27 cellular contexts compared by ENCODE assay signal in the genomic region with DNA sequence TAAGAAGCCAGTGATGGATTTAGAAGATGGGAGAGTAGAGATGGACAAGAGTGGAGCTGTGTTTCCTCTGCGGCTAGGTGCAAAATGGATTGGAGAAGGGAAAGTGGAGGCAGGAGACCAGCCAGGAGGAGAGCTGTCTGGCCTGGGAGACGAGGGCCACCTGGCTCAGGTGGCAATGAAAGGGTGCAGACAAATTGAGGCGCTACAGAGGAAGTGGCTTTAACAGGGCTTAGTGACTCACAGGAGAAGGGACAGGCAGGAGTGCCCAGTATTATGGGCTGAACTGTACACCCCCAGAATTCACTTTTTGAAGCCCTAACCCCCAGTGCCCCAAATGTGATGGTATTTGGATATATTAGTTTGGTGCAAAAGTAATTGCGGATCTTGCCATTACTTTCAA.
DNase-seq lines count a peak whose midpoint lies in the region; ATAC-seq, FAIRE-seq and TF ChIP-seq lines count a peak whose summit lies in the region.
"Had no signal": no experiment of that assay in that cellular context is flagged by ENCODE, and none has a peak within 500 bp of the region (broad histone marks: within the 10 kb centered on the region; RNA-seq: fewer than 3 reads in every experiment).

No MANE protein-coding gene starts in this region.

- H3K4me3 ChIP-seq in A549, result no peak overlapping the region
- H3K4me3 ChIP-seq in BLaER1, result no peak overlapping the region
- H3K4me3 ChIP-seq in GM12878, result no peak overlapping the region
- H3K4me3 ChIP-seq: left lung, SJSA1, tibial nerve had no signal

- H3K9ac ChIP-seq in BLaER1, result no peak overlapping the region
- no peak overlapping the region for H3K9ac ChIP-seq in GM12878 (ENCODE audit: control insufficient read depth, insufficient read depth, low read length)

- DNase-seq in A549 (ENCODE audit: low read depth in 1 of 2, low spot score in 1 of 2) (no peak), GM12878 (ENCODE audit: low read depth, low spot score) (no peak), natural killer cell (no peak), HuH-7 (ENCODE audit: low spot score) (no peak), OCI-M2 (lab: John Stamatoyannopoulos, UW; ENCODE audit: unreplicated experiment) (no peak)
- DNase-seq: activated CD4-positive, CD25-positive, alpha-beta regulatory T cell; cerebellar nuclear complex; DMS153; foreskin melanocyte; KBM-7; naive B cell; NCI-H146; NCI-H510A; retina; stimulated activated CD4-positive, alpha-beta T cell treated with anti-CD3 and anti-CD28 coated beads, Interleukin-4, amount 100 ng/mL, for 1 hour; stimulated activated naive CD4-positive, alpha-beta T cell; T-cell had no signal

- H3K79me2 ChIP-seq in GM12878 (ENCODE audit: control insufficient read depth, insufficient read depth, low read length), result no peaks in the 10 kb centered on the region

- peak overlapping the region; percentile 26 for H3K4me3 Mint-ChIP-seq in natural killer cell
- H3K4me3 Mint-ChIP-seq: activated naive CD8-positive, alpha-beta T cell; T-cell had no signal

- TF ChIP-seq CTCF in A549 (IDR thresholded peaks at IDR 0.05) (no peak), GM12878 (IDR thresholded peaks at IDR 0.05 in 2 of 3, conservative IDR thresholded peaks at IDR 0.05 in 1 of 3; ENCODE audit: control insufficient read depth in 2 of 3, extremely low read depth in 1 of 3, insufficient read depth in 1 of 3, low read depth in 3 of 3, low read length in 3 of 3) (no peak), natural killer cell (IDR thresholded peaks at IDR 0.05) (no peak)

- BruUV-seq in GM12878 (replicated peaks; lab: Mats Ljungman, UMichigan), result no TSS peak

- H3K9me3 Mint-ChIP-seq in natural killer cell, result no peaks in the 10 kb centered on the region
- H3K9me3 Mint-ChIP-seq: CD8-positive, alpha-beta memory T cell; T-cell had no signal

- H3K27me3 ChIP-seq in BLaER1 (no peaks in the 10 kb centered on the region), GM12878 (replicated peaks in 1 of 2; ENCODE audit: control insufficient read depth in 2 of 2, insufficient read depth in 2 of 2, low read length in 1 of 2) (no peaks in the 10 kb centered on the region)
- H3K27me3 ChIP-seq: left lung, SJSA1, tibial nerve had no signal

- in situ Hi-C loops in GM12878 (cut with MboI), result no loop called here

- FAIRE-seq in A549 (lab: Jason Lieb, UNC) (no peak), GM12878 (lab: Jason Lieb, UNC) (no peak)
- FAIRE-seq: GM18507, H1, RCC 7860 had no signal

- H3K27ac Mint-ChIP-seq in natural killer cell, result peak overlapping the region in 1 of 2 donors; percentile 43
- H3K27ac Mint-ChIP-seq: activated naive CD8-positive, alpha-beta T cell; T-cell had no signal

- ATAC-seq in A549 (no peak), GM12878 (no peak), natural killer cell (peak; percentile 35 to 86 (median 80)), GM21717 (IDR thresholded peaks at IDR 0.05; ENCODE audit: unreplicated experiment) (no peak)
- ATAC-seq: left lung, T-cell had no signal

- H3K4me2 ChIP-seq in A549, result no peak overlapping the region
- peak overlapping the region; percentile 70 for H3K4me2 ChIP-seq in BLaER1
- H3K4me2 ChIP-seq in GM12878 (ENCODE audit: control insufficient read depth, insufficient read depth), result no peak overlapping the region

- H3K4me1 ChIP-seq in A549 (peaks cover 41% of the 10 kb centered on the region), BLaER1 (peaks cover 53% of the 10 kb centered on the region), GM12878 (ENCODE audit: control insufficient read depth, insufficient read depth, low read length) (peaks cover 4% of the 10 kb centered on the region)
- H3K4me1 ChIP-seq: left lung had no signal

- H3K9me3 ChIP-seq in A549 (peaks cover 3% of the 10 kb centered on the region; the same call in 1 of the 3 replicates), BLaER1 (no peaks in the 10 kb centered on the region), GM12878 (replicated peaks; ENCODE audit: control insufficient read depth, insufficient read depth, low read length) (no peaks in the 10 kb centered on the region; the same call in 1 of the 3 replicates)
- H3K9me3 ChIP-seq: left lung, SJSA1 had no signal

- intact Hi-C loops in GM12878 (cut with micrococcal nuclease; ENCODE audit: unreplicated experiment) (no loop called here), natural killer cell (cut with micrococcal nuclease) (no loop called here)

- POLR2A ChIA-PET in A549 (lab: Yijun Ruan, JAX), result no interaction called here
- POLR2A ChIA-PET in GM12878 (lab: Charles Lee), result no interaction called here

- WGBS in A549 (ENCODE audit: missing lambda C conversion rate), result 83% methylated on average over 4 of the region's 4 CpGs
- 52% methylated on average over 4 of the region's 4 CpGs for WGBS in GM12878 (ENCODE audit: insufficient coverage, insufficient replicate concordance, low lambda C conversion rate, missing lambda C conversion rate)

- no peaks in the 10 kb centered on the region for H4K20me1 ChIP-seq in BLaER1
- no peaks in the 10 kb centered on the region for H4K20me1 ChIP-seq in GM12878 (ENCODE audit: control insufficient read depth, insufficient read depth)

- H3K36me3 Mint-ChIP-seq in natural killer cell, result no peaks in the 10 kb centered on the region
- H3K36me3 Mint-ChIP-seq: activated naive CD8-positive, alpha-beta T cell; CD8-positive, alpha-beta memory T cell; naive B cell; T-cell had no signal

- CTCF ChIA-PET in A549 (lab: Yijun Ruan, JAX), result interaction anchor here (0.6 to 1.2 kb wide), 2 partner anchors 14 to 67 kb away, joined by 4 to 5 read pairs; no protein-coding TSS in a partner anchor
- CTCF ChIA-PET in GM12878 (lab: Yijun Ruan, JAX), result interaction anchor here (0.7 to 1.7 kb wide), 2 partner anchors 9 to 23 kb away, joined by 4 to 5 read pairs; no protein-coding TSS in a partner anchor

- H3K27ac ChIP-seq in A549 (peak overlapping the region; percentile 93 to 99), BLaER1 (no peak overlapping the region), GM12878 (ENCODE audit: control insufficient read depth, insufficient read depth) (no peak overlapping the region)
- H3K27ac ChIP-seq: left lung, SJSA1, tibial nerve had no signal

- H3K27me3 Mint-ChIP-seq in natural killer cell (ENCODE audit: low read depth in 2 of 2), result peaks cover 0 to 12% of the 10 kb centered on the region in 2 donors
- H3K27me3 Mint-ChIP-seq: activated naive CD8-positive, alpha-beta T cell; T-cell had no signal

- TF ChIP-seq RAD21 in A549 (conservative IDR thresholded peaks at IDR 0.05 in 1 of 2, IDR thresholded peaks at IDR 0.05 in 1 of 2), result no peak
- TF ChIP-seq RAD21 in GM12878 (IDR thresholded peaks at IDR 0.05; ENCODE audit: insufficient read depth, low read depth, low read length), result no peak

- peaks cover 31 to 38% of the 10 kb centered on the region in 2 donors for H3K4me1 Mint-ChIP-seq in natural killer cell

- H2AFZ ChIP-seq in GM12878 (ENCODE audit: control insufficient read depth, low read depth, low read length), result no peak overlapping the region

- no peaks in the 10 kb centered on the region for H3K36me3 ChIP-seq in BLaER1
- no peaks in the 10 kb centered on the region for H3K36me3 ChIP-seq in GM12878 (ENCODE audit: control insufficient read depth in 2 of 2, insufficient read depth in 2 of 2, low read length in 1 of 2)
- H3K36me3 ChIP-seq: left lung, SJSA1, tibial nerve had no signal

- SMC1A ChIA-PET in GM12878 (lab: Charles Lee; ENCODE audit: uncharacterized antibody, unreplicated experiment), result interaction anchor here (0.6 to 3.5 kb wide), 6 partner anchors 16 to 974 kb away, joined by 3 to 13 read pairs (median 4); no protein-coding TSS in a partner anchor

- TF ChIP-seq EP300 in A549 (IDR thresholded peaks at IDR 0.05) (no peak), GM12878 (IDR thresholded peaks at IDR 0.05; ENCODE audit: borderline replicate concordance in 1 of 2, control insufficient read depth in 1 of 2, low read depth in 2 of 2, low read length in 2 of 2) (no peak)

- no peak for TF ChIP-seq POLR2A in A549 (IDR thresholded peaks at IDR 0.05; ENCODE audit: low read length)
- TF ChIP-seq POLR2A in GM12878 (IDR thresholded peaks at IDR 0.05; ENCODE audit: low read depth, low read length), result no peak

- RAD21 ChIA-PET in GM12878 (lab: Charles Lee; ENCODE audit: unreplicated experiment), result interaction anchor here (0.8 to 1.3 kb wide), 4 partner anchors 9 to 77 kb away, joined by 3 read pairs; no protein-coding TSS in a partner anchor

TF ChIP-seq in A549, 52 proteins besides CTCF, POLR2A, EP300 and RAD21 (continues in another document):
- TF ChIP-seq HOXB5 (CRISPR knock-in tag; IDR thresholded peaks at IDR 0.05) (no peak), EHMT2 (IDR thresholded peaks at IDR 0.05; ENCODE audit: low read depth) (no peak), JUNB (IDR thresholded peaks at IDR 0.05) (no peak), ZSCAN20 (CRISPR knock-in tag; IDR thresholded peaks at IDR 0.05) (no peak), ZNF302 (CRISPR knock-in tag; IDR thresholded peaks at IDR 0.05) (no peak), EHF (CRISPR knock-in tag; IDR thresholded peaks at IDR 0.05) (no peak), SMC3 (IDR thresholded peaks at IDR 0.05) (no peak), POLR2AphosphoS2 (conservative IDR thresholded peaks at IDR 0.05; ENCODE audit: low read length) (no peak), RARB (CRISPR knock-in tag; IDR thresholded peaks at IDR 0.05) (no peak)

TF ChIP-seq in GM12878, 131 proteins besides CTCF, POLR2A, EP300 and RAD21:
- TF ChIP-seq LARP7 (IDR thresholded peaks at IDR 0.05), result no peak
- TF ChIP-seq SPI1 (IDR thresholded peaks at IDR 0.05; ENCODE audit: borderline replicate concordance, insufficient read depth, low read depth, low read length), result peak; percentile 20; the same call in 1 of the 2 replicates
- no peak for TF ChIP-seq TAF1 (IDR thresholded peaks at IDR 0.05; ENCODE audit: borderline replicate concordance, low read depth, low read length)
- TF ChIP-seq RAD51 (IDR thresholded peaks at IDR 0.05), result no peak

Comparison
In these comparisons a context has a peak if more than half of its experiments do, and no peak if none do; other contexts are left out.
1. ATAC-seq: peak in natural killer cell (3 of 3); none in A549 (0 of 2), GM12878 (single experiment) and GM21717 (single experiment).
2. H3K27ac ChIP-seq: peak in A549 (2 of 2); none in BLaER1 (single experiment) and GM12878 (single experiment).